Comparison of ENCODE assay signal across 15 cellular contexts in genomic region chr3:18747383-18747782, GRCh38.
DNase-seq lines count a peak whose midpoint lies in the region; ATAC-seq lines count a peak whose summit lies in the region.
"Had no signal": no experiment of that assay in that cellular context is flagged by ENCODE, and none has a peak within 500 bp of the region (broad histone marks: within the 10 kb centered on the region; RNA-seq: fewer than 3 reads in every experiment).

No MANE protein-coding gene starts in this region.

- peaks cover 3% of the 10 kb centered on the region for H3K9me3 Mint-ChIP-seq in activated T-helper 17 cell treated with anti-CD3 and anti-CD28 coated beads, Interleukin-2, amount 50 U/mL, for 72 hours
- H3K9me3 Mint-ChIP-seq in stimulated activated naive B cell treated with anti-CD40 and anti-IgM and Interleukin-4, amounts not matched to agents 10 μg/mL and 1 μg/mL and 100 μg/mL, for 72 hours = no peaks in the 10 kb centered on the region

- peak; percentile 91 for DNase-seq in MV-4-11 (lab: John Stamatoyannopoulos, UW)
- DNase-seq in stimulated activated naive B cell treated with anti-CD40 and anti-IgM and Interleukin-4, amounts not matched to agents 10 μg/mL and 1 μg/mL and 100 μg/mL, for 72 hours = no peak
- no peak for DNase-seq in putamen (ENCODE audit: low spot score)
- DNase-seq: activated CD8-positive, alpha-beta T cell treated with anti-CD3 and anti-CD28 coated beads for 36 hours; head of caudate nucleus; NCI-H446; occipital lobe; stimulated activated CD4-positive, alpha-beta T cell treated with anti-CD3 and anti-CD28 coated beads, Interleukin-4, amount 100 ng/mL, for 1 hour had no signal

- ATAC-seq in GM21390 (IDR thresholded peaks at IDR 0.05; ENCODE audit: unreplicated experiment) = peak; percentile 38
- no peak for ATAC-seq in activated T-helper 17 cell treated with anti-CD3 and anti-CD28 coated beads, Interleukin-2, amount 50 U/mL, for 72 hours (replicated peaks)
- ATAC-seq in stimulated activated naive B cell treated with anti-CD40 and anti-IgM and Interleukin-4, amounts not matched to agents 10 μg/mL and 1 μg/mL and 100 μg/mL, for 72 hours (replicated peaks) = peak; percentile 77 to 85
- no peak for ATAC-seq in HG03108 (IDR thresholded peaks at IDR 0.05; ENCODE audit: unreplicated experiment)
- ATAC-seq in GM18907 (IDR thresholded peaks at IDR 0.05; ENCODE audit: unreplicated experiment) = no peak
- ATAC-seq: activated CD8-positive, alpha-beta T cell treated with anti-CD3 and anti-CD28 coated beads for 36 hours; sciatic nerve; SK-N-SH treated with all-trans-retinoic acid at 6 μM for 48 hours had no signal

- peaks cover 7% of the 10 kb centered on the region for H3K36me3 Mint-ChIP-seq in activated T-helper 17 cell treated with anti-CD3 and anti-CD28 coated beads, Interleukin-2, amount 50 U/mL, for 72 hours (ENCODE audit: low read depth)
- H3K36me3 Mint-ChIP-seq in stimulated activated naive B cell treated with anti-CD40 and anti-IgM and Interleukin-4, amounts not matched to agents 10 μg/mL and 1 μg/mL and 100 μg/mL, for 72 hours = no peaks in the 10 kb centered on the region

- no peaks in the 10 kb centered on the region for H3K27me3 Mint-ChIP-seq in activated T-helper 17 cell treated with anti-CD3 and anti-CD28 coated beads, Interleukin-2, amount 50 U/mL, for 72 hours
- H3K27me3 Mint-ChIP-seq in stimulated activated naive B cell treated with anti-CD40 and anti-IgM and Interleukin-4, amounts not matched to agents 10 μg/mL and 1 μg/mL and 100 μg/mL, for 72 hours = no peaks in the 10 kb centered on the region
- H3K27me3 Mint-ChIP-seq: activated CD8-positive, alpha-beta T cell treated with anti-CD3 and anti-CD28 coated beads for 36 hours had no signal

- peak overlapping the region; percentile 68 for H3K4me3 Mint-ChIP-seq in activated T-helper 17 cell treated with anti-CD3 and anti-CD28 coated beads, Interleukin-2, amount 50 U/mL, for 72 hours
- no peak overlapping the region for H3K4me3 Mint-ChIP-seq in stimulated activated naive B cell treated with anti-CD40 and anti-IgM and Interleukin-4, amounts not matched to agents 10 μg/mL and 1 μg/mL and 100 μg/mL, for 72 hours
- H3K4me3 Mint-ChIP-seq: activated CD8-positive, alpha-beta T cell treated with anti-CD3 and anti-CD28 coated beads for 36 hours; activated T-helper 1 cell treated with anti-CD3 and anti-CD28 coated beads, Interleukin-12 subunit alpha, Interleukin-12 subunit beta, Interleukin-2, Interleukin-4 antibody, amounts not matched to agents 30 ng/mL and 10 ng/mL and 1 ng/mL, durations not matched to agents 14 hours and 24 hours and 36 hours had no signal

- peaks cover 50% of the 10 kb centered on the region for H3K4me1 Mint-ChIP-seq in activated T-helper 17 cell treated with anti-CD3 and anti-CD28 coated beads, Interleukin-2, amount 50 U/mL, for 72 hours
- peaks cover 27 to 65% of the 10 kb centered on the region in 2 donors for H3K4me1 Mint-ChIP-seq in stimulated activated naive B cell treated with anti-CD40 and anti-IgM and Interleukin-4, amounts not matched to agents 10 μg/mL and 1 μg/mL and 100 μg/mL, for 72 hours

- no peak overlapping the region for H3K27ac Mint-ChIP-seq in activated T-helper 17 cell treated with anti-CD3 and anti-CD28 coated beads, Interleukin-2, amount 50 U/mL, for 72 hours
- H3K27ac Mint-ChIP-seq in stimulated activated naive B cell treated with anti-CD40 and anti-IgM and Interleukin-4, amounts not matched to agents 10 μg/mL and 1 μg/mL and 100 μg/mL, for 72 hours = no peak overlapping the region
- H3K27ac Mint-ChIP-seq: activated T-helper 1 cell treated with anti-CD3 and anti-CD28 coated beads, Interleukin-12 subunit alpha, Interleukin-12 subunit beta, Interleukin-2, Interleukin-4 antibody, amounts not matched to agents 30 ng/mL and 10 ng/mL and 1 ng/mL, durations not matched to agents 14 hours and 24 hours and 36 hours had no signal

Comparison
In these comparisons a context has a peak if more than half of its experiments do, and no peak if none do; other contexts are left out.
1. ATAC-seq: peak in GM21390 (single experiment) and stimulated activated naive B cell treated with anti-CD40 and anti-IgM and Interleukin-4, amounts not matched to agents 10 μg/mL and 1 μg/mL and 100 μg/mL, for 72 hours (2 of 2); none in activated T-helper 17 cell treated with anti-CD3 and anti-CD28 coated beads, Interleukin-2, amount 50 U/mL, for 72 hours (single experiment), HG03108 (single experiment) and GM18907 (single experiment).